Comparison of ENCODE assay signal across 2 cellular contexts in the genomic region with DNA sequence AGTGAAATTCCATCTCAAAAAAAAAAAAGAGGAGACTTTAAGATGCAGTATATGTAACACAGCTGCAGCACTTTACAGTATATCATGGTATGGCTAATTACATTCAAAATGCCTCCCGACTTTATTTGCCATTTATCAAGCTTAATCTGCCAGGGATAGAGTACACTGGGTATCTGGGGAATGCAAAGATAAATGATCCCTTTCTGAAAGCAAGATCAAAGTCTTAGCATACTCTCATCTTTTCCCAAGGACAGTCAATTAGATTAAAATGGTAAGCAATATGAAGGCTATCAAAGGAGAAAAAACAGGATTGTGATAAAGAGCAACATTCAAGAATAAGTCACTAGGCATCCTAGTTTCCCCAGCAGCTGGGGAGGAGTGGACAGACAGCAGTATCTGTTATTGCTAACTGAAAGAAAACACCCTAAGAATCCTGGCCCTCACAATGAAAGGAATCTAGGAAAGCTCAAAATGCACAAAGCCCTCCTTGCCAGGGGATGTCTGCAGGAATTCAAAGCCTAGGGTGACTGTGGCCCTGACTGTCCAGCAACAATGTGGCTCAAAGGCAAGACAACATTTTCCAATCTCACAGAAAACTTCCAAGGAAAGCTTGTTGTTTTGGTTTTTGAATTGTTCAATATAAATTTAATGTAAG.
TF ChIP-seq lines count a peak whose summit lies in the region.

No MANE protein-coding gene starts in this region.

TF ChIP-seq in SK-N-SH treated with all-trans-retinoic acid at 6 μM for 48 hours, 23 proteins besides CTCF, POLR2A, EP300 and RAD21:
- TF ChIP-seq ZNF70 (CRISPR knock-in tag; IDR thresholded peaks at IDR 0.05) (no peak), TCF4 (CRISPR knock-in tag; IDR thresholded peaks at IDR 0.05; ENCODE audit: borderline replicate concordance) (0 out of 2 replicates have a peak, but pooled peaks have one; percentile 22), ISL1 (CRISPR knock-in tag; IDR thresholded peaks at IDR 0.05) (peak; percentile 85)

TF ChIP-seq in SK-N-SH, 30 proteins besides CTCF, POLR2A, EP300 and RAD21:
- TF ChIP-seq ELF1 (IDR thresholded peaks at IDR 0.05), result no peak
- no peak for TF ChIP-seq RFX5 (IDR thresholded peaks at IDR 0.05; ENCODE audit: low read length)
- no peak for TF ChIP-seq MEF2A (IDR thresholded peaks at IDR 0.05; ENCODE audit: borderline replicate concordance, low read depth)
- TF ChIP-seq GATA2 (CRISPR knock-in tag; IDR thresholded peaks at IDR 0.05), result no peak
- TF ChIP-seq EZH2phosphoT487 (IDR thresholded peaks at IDR 0.05; ENCODE audit: borderline replicate concordance, low read depth), result no peak
- TF ChIP-seq, protein P1, sequence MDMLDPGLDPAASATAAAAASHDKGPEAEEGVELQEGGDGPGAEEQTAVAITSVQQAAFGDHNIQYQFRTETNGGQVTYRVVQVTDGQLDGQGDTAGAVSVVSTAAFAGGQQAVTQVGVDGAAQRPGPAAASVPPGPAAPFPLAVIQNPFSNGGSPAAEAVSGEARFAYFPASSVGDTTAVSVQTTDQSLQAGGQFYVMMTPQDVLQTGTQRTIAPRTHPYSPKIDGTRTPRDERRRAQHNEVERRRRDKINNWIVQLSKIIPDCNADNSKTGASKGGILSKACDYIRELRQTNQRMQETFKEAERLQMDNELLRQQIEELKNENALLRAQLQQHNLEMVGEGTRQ (IDR thresholded peaks at IDR 0.05; ENCODE audit: borderline replicate concordance, low read depth, low read length), result no peak
- no peak for TF ChIP-seq NFIC (IDR thresholded peaks at IDR 0.05; ENCODE audit: borderline replicate concordance)
- no peak for TF ChIP-seq SIN3A (IDR thresholded peaks at IDR 0.05; ENCODE audit: borderline replicate concordance, low read depth, low read length)
- no peak for TF ChIP-seq SMC3 (IDR thresholded peaks at IDR 0.05; ENCODE audit: low read depth, low read length)
- TF ChIP-seq FOSL2 (IDR thresholded peaks at IDR 0.05; ENCODE audit: borderline replicate concordance, low read depth), result no peak
- TF ChIP-seq, protein P2, sequence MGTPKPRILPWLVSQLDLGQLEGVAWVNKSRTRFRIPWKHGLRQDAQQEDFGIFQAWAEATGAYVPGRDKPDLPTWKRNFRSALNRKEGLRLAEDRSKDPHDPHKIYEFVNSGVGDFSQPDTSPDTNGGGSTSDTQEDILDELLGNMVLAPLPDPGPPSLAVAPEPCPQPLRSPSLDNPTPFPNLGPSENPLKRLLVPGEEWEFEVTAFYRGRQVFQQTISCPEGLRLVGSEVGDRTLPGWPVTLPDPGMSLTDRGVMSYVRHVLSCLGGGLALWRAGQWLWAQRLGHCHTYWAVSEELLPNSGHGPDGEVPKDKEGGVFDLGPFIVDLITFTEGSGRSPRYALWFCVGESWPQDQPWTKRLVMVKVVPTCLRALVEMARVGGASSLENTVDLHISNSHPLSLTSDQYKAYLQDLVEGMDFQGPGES (IDR thresholded peaks at IDR 0.05; ENCODE audit: low read depth, low read length), result no peak
- TF ChIP-seq JUND (IDR thresholded peaks at IDR 0.05), result no peak
- no peak for TF ChIP-seq RXRA (IDR thresholded peaks at IDR 0.05; ENCODE audit: borderline replicate concordance, low read depth)
- TF ChIP-seq, protein P3, sequence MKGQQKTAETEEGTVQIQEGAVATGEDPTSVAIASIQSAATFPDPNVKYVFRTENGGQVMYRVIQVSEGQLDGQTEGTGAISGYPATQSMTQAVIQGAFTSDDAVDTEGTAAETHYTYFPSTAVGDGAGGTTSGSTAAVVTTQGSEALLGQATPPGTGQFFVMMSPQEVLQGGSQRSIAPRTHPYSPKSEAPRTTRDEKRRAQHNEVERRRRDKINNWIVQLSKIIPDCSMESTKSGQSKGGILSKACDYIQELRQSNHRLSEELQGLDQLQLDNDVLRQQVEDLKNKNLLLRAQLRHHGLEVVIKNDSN (IDR thresholded peaks at IDR 0.05; ENCODE audit: borderline replicate concordance, low read depth), result no peak
- no peak for TF ChIP-seq TAF1 (IDR thresholded peaks at IDR 0.05; ENCODE audit: borderline replicate concordance, low read depth, low read length)
